1 cellular context compared by ENCODE assay signal in the genomic region with DNA sequence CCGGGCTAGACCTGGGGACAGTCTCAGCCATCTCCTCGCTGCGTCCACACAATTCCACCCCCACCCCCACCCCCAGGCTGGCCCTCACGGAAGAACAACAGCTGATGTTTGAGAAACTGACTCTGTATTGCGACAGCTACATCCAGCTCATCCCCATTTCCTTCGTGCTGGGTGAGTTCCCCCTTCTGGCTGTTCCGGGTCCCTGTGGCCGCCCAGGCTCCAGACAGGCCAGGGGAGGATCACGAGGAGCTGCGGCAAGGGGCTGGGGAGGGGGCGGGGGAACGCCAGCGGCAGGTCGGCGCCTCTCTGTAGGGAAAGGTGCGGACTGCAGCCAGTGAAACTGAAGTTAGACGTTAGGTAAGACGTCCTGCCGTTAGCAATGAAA.
TF ChIP-seq lines count a peak whose summit lies in the region.

No MANE protein-coding gene starts in this region.

TF ChIP-seq in GM23338, 12 proteins besides CTCF, POLR2A, EP300 and RAD21 (continued from another document):
- TF ChIP-seq, protein P1, sequence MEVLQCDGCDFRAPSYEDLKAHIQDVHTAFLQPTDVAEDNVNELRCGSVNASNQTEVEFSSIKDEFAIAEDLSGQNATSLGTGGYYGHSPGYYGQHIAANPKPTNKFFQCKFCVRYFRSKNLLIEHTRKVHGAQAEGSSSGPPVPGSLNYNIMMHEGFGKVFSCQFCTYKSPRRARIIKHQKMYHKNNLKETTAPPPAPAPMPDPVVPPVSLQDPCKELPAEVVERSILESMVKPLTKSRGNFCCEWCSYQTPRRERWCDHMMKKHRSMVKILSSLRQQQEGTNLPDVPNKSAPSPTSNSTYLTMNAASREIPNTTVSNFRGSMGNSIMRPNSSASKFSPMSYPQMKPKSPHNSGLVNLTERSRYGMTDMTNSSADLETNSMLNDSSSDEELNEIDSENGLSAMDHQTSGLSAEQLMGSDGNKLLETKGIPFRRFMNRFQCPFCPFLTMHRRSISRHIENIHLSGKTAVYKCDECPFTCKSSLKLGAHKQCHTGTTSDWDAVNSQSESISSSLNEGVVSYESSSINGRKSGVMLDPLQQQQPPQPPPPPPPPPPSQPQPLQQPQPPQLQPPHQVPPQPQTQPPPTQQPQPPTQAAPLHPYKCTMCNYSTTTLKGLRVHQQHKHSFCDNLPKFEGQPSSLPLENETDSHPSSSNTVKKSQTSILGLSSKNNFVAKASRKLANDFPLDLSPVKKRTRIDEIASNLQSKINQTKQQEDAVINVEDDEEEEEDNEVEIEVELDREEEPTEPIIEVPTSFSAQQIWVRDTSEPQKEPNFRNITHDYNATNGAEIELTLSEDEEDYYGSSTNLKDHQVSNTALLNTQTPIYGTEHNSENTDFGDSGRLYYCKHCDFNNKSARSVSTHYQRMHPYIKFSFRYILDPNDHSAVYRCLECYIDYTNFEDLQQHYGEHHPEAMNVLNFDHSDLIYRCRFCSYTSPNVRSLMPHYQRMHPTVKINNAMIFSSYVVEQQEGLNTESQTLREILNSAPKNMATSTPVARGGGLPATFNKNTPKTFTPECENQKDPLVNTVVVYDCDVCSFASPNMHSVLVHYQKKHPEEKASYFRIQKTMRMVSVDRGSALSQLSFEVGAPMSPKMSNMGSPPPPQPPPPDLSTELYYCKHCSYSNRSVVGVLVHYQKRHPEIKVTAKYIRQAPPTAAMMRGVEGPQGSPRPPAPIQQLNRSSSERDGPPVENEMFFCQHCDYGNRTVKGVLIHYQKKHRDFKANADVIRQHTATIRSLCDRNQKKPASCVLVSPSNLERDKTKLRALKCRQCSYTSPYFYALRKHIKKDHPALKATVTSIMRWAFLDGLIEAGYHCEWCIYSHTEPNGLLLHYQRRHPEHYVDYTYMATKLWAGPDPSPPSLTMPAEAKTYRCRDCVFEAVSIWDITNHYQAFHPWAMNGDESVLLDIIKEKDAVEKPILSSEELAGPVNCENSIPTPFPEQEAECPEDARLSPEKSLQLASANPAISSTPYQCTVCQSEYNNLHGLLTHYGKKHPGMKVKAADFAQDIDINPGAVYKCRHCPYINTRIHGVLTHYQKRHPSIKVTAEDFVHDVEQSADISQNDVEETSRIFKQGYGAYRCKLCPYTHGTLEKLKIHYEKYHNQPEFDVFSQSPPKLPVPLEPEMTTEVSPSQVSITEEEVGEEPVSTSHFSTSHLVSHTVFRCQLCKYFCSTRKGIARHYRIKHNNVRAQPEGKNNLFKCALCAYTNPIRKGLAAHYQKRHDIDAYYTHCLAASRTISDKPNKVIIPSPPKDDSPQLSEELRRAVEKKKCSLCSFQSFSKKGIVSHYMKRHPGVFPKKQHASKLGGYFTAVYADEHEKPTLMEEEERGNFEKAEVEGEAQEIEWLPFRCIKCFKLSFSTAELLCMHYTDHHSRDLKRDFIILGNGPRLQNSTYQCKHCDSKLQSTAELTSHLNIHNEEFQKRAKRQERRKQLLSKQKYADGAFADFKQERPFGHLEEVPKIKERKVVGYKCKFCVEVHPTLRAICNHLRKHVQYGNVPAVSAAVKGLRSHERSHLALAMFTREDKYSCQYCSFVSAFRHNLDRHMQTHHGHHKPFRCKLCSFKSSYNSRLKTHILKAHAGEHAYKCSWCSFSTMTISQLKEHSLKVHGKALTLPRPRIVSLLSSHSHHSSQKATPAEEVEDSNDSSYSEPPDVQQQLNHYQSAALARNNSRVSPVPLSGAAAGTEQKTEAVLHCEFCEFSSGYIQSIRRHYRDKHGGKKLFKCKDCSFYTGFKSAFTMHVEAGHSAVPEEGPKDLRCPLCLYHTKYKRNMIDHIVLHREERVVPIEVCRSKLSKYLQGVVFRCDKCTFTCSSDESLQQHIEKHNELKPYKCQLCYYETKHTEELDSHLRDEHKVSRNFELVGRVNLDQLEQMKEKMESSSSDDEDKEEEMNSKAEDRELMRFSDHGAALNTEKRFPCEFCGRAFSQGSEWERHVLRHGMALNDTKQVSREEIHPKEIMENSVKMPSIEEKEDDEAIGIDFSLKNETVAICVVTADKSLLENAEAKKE (CRISPR knock-in tag; IDR thresholded peaks at IDR 0.05) = no peak
- TF ChIP-seq, protein P2, sequence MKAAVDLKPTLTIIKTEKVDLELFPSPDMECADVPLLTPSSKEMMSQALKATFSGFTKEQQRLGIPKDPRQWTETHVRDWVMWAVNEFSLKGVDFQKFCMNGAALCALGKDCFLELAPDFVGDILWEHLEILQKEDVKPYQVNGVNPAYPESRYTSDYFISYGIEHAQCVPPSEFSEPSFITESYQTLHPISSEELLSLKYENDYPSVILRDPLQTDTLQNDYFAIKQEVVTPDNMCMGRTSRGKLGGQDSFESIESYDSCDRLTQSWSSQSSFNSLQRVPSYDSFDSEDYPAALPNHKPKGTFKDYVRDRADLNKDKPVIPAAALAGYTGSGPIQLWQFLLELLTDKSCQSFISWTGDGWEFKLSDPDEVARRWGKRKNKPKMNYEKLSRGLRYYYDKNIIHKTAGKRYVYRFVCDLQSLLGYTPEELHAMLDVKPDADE (IDR thresholded peaks at IDR 0.05) = no peak
- no peak for TF ChIP-seq JUNB (IDR thresholded peaks at IDR 0.05; ENCODE audit: unreplicated experiment)
- no peak for TF ChIP-seq ZNF114 (CRISPR knock-in tag; IDR thresholded peaks at IDR 0.05)
- no peak for TF ChIP-seq EZH2phosphoT487 (IDR thresholded peaks at IDR 0.05; ENCODE audit: unreplicated experiment)
- TF ChIP-seq CREB1 (CRISPR knock-in tag; IDR thresholded peaks at IDR 0.05; ENCODE audit: low read depth) = no peak
